In genomic region chr19:44781694-44782093, GRCh38 we compare ENCODE assay signal across 14 cellular contexts. TPM values are rescaled to one million over a fixed set of nuclear protein-coding genes. Genes with fewer than 3 reads are reported as not detected.
"Had no signal": no experiment of that assay in that cellular context is flagged by ENCODE, and none has a peak within 500 bp of the region (broad histone marks: within the 10 kb centered on the region; RNA-seq: fewer than 3 reads in every experiment).

No MANE protein-coding gene starts in this region.

RNA-seq across cellular contexts. Expression of gene CBLC, which starts 4.0 kb away (rescaled TPM):
- total RNA-seq: activated naive CD4-positive, alpha-beta T cell treated with anti-CD3 and anti-CD28 coated beads for 36 hours; activated naive CD4-positive, alpha-beta T cell treated with anti-CD3 and anti-CD28 coated beads, Interleukin-2, amount 50 U/mL, for 72 hours; activated naive CD8-positive, alpha-beta T cell treated with anti-CD3 and anti-CD28 coated beads for 36 hours; activated naive CD8-positive, alpha-beta T cell treated with anti-CD3 and anti-CD28 coated beads, Interleukin-2, amount 10 ng/mL, durations not matched to agents 7 days and 5 days; activated T-cell treated with anti-CD3 and anti-CD28 coated beads, Interleukin-2, amount 50 U/mL, for 72 hours; activated T-helper 1 cell treated with anti-CD3 and anti-CD28 coated beads, Interleukin-12 subunit alpha, Interleukin-12 subunit beta, Interleukin-2, Interleukin-4 antibody, amounts not matched to agents 30 ng/mL and 10 ng/mL and 1 ng/mL, durations not matched to agents 14 hours and 24 hours and 36 hours; activated T-helper 17 cell treated with anti-CD3 and anti-CD28 coated beads, Interleukin-2, amount 50 U/mL, for 72 hours; activated T-helper 2 cell treated with anti-CD3 and anti-CD28 coated beads, Interferon-gamma antibody, Interleukin-2, Interleukin-4, amounts not matched to agents 10 μg/mL and 5 μg/mL and 100 μg/mL, durations not matched to agents 14 hours and 24 hours and 36 hours; aorta; ascending aorta; astrocyte; cardiac muscle cell; cardiac septum; chondrocyte had no signal

RNA-seq across cellular contexts. Expression of gene BCAM, which starts 27.2 kb away (rescaled TPM):
- total RNA-seq: activated naive CD4-positive, alpha-beta T cell treated with anti-CD3 and anti-CD28 coated beads for 36 hours; activated naive CD8-positive, alpha-beta T cell treated with anti-CD3 and anti-CD28 coated beads for 36 hours; activated naive CD8-positive, alpha-beta T cell treated with anti-CD3 and anti-CD28 coated beads, Interleukin-2, amount 10 ng/mL, durations not matched to agents 7 days and 5 days; activated T-helper 1 cell treated with anti-CD3 and anti-CD28 coated beads, Interleukin-12 subunit alpha, Interleukin-12 subunit beta, Interleukin-2, Interleukin-4 antibody, amounts not matched to agents 30 ng/mL and 10 ng/mL and 1 ng/mL, durations not matched to agents 14 hours and 24 hours and 36 hours; activated T-helper 17 cell treated with anti-CD3 and anti-CD28 coated beads, Interleukin-2, amount 50 U/mL, for 72 hours; activated T-helper 2 cell treated with anti-CD3 and anti-CD28 coated beads, Interferon-gamma antibody, Interleukin-2, Interleukin-4, amounts not matched to agents 10 μg/mL and 5 μg/mL and 100 μg/mL, durations not matched to agents 14 hours and 24 hours and 36 hours had no signal
